In genomic region chr2:203692039-203692710, GRCh38 we compare ENCODE assay signal across 1 cellular context.
TF ChIP-seq lines count a peak whose summit lies in the region.

No MANE protein-coding gene starts in this region.

TF ChIP-seq in GM23338, 12 proteins besides CTCF, POLR2A, EP300 and RAD21 (continued from another document):
- no peak for TF ChIP-seq ZNF462 (CRISPR knock-in tag; IDR thresholded peaks at IDR 0.05)
- TF ChIP-seq ZNF331 (CRISPR knock-in tag; IDR thresholded peaks at IDR 0.05; ENCODE audit: low read depth) = no peak
- no peak for TF ChIP-seq JUNB (IDR thresholded peaks at IDR 0.05; ENCODE audit: unreplicated experiment)
- TF ChIP-seq EZH2phosphoT487 (IDR thresholded peaks at IDR 0.05; ENCODE audit: unreplicated experiment) = no peak
- no peak for TF ChIP-seq CREB1 (CRISPR knock-in tag; IDR thresholded peaks at IDR 0.05; ENCODE audit: low read depth)
- TF ChIP-seq ETS1 (IDR thresholded peaks at IDR 0.05) = no peak
